In the genomic region with DNA sequence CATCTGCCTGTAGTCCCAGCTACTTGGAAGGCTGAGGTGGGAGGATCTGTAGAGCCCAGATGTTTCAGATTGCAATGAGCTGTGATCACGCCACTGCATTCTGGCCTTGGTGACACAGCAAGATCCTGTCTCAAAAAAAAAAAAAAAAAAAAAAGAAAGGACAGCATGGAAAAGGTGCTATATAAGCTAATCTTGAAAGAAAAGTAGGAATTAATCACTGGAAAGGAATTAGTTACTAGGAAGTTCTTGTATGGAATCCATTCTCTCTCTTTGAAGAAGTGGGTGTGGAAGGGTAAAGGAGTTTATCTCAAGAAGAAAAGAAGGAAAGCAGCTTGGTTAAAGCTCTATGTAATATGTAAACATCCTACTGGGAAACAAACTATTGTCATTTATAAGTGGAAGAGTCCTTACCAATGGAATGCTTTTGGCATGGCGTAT, we compare ENCODE assay signal across 13 cellular contexts.
DNase-seq lines count a peak whose midpoint lies in the region; ATAC-seq lines count a peak whose summit lies in the region.
"Had no signal": no experiment of that assay in that cellular context is flagged by ENCODE, and none has a peak within 500 bp of the region (broad histone marks: within the 10 kb centered on the region; RNA-seq: fewer than 3 reads in every experiment).

No MANE protein-coding gene starts in this region.

- H3K4me1 ChIP-seq in adipocyte (ENCODE audit: control insufficient read depth, insufficient read depth, low read length) = no peaks in the 10 kb centered on the region

- H3K9me3 ChIP-seq in adipocyte (ENCODE audit: control insufficient read depth, low read length) = no peaks in the 10 kb centered on the region

- no peaks in the 10 kb centered on the region for H3K27me3 ChIP-seq in adipocyte (replicated peaks; ENCODE audit: control insufficient read depth, insufficient read depth, low read length)

- DNase-seq in AG08396 (ENCODE audit: low spot score) (peak; percentile 8), HK-2 (ENCODE audit: unreplicated experiment) (peak; percentile 16), adipocyte (ENCODE audit: low read depth) (peak; percentile 30), iris pigment epithelial cell (ENCODE audit: low read depth) (peak; percentile 20), NCI-H2171 treated with DMSO at 0.1 percent for 48 hours (lab: John Stamatoyannopoulos, UW) (no peak), GF-D8 (lab: John Stamatoyannopoulos, UW) (no peak)
- DNase-seq: dermis blood vessel endothelial cell; NCI-H187 treated with DMSO at 0.1 percent for 48 hours; NCI-H748 treated with DMSO at 0.1 percent for 48 hours; stimulated activated CD4-positive, alpha-beta T cell treated with anti-CD3 and anti-CD28 coated beads, Interleukin-15, amount 100 ng/mL, for 24 hours had no signal

- H3K36me3 ChIP-seq in adipocyte (ENCODE audit: control insufficient read depth, insufficient read depth, low read length, severe bottlenecking) = no peaks in the 10 kb centered on the region

- H3K9ac ChIP-seq in adipocyte (ENCODE audit: low read length) = no peak overlapping the region
- H3K9ac ChIP-seq: KMS-11 had no signal

- ATAC-seq in HG02973 (IDR thresholded peaks at IDR 0.05; ENCODE audit: unreplicated experiment) = no peak
- no peak for ATAC-seq in HG02938 (IDR thresholded peaks at IDR 0.05; ENCODE audit: unreplicated experiment)

- H3K4me3 ChIP-seq in adipocyte (ENCODE audit: low read length) = no peak overlapping the region

Comparison
In these comparisons a context has a peak if more than half of its experiments do, and no peak if none do; other contexts are left out.
1. DNase-seq: peak in AG08396 (single experiment), HK-2 (single experiment), adipocyte (single experiment) and iris pigment epithelial cell (single experiment); none in NCI-H2171 treated with DMSO at 0.1 percent for 48 hours (single experiment) and GF-D8 (single experiment).